Comparison of ENCODE assay signal across 28 cellular contexts in the genomic region with DNA sequence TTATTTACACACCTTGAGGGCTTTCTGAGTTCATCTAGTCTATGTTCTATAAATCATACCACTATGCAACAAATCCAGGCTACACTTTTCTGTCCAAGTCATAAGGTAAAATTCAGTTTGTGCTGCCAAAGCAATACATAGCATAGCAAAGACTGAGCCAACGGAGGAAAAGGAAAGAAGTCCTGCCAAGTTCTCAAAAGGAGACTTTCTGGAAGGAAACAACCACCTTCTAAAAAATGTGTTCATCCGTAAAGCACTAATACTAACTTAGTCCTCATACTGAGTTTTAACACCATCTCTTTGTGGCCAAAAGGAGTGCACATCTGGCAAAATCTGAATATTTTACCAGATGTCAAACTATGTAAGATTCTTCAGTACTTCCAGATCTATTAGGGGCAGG.
"Had no signal": no experiment of that assay in that cellular context is flagged by ENCODE, and none has a peak within 500 bp of the region (broad histone marks: within the 10 kb centered on the region; RNA-seq: fewer than 3 reads in every experiment).

No MANE protein-coding gene starts in this region.

- H3K4me3 Mint-ChIP-seq: activated CD4-positive, alpha-beta T cell treated with anti-CD3 and anti-CD28 coated beads, Interleukin-2, amount 10 ng/mL, durations not matched to agents 24 days and 14 days; activated CD8-positive, alpha-beta T cell treated with anti-CD3 and anti-CD28 coated beads, Interleukin-2, amount 10 ng/mL, durations not matched to agents 7 days and 5 days; activated naive CD4-positive, alpha-beta T cell treated with anti-CD3 and anti-CD28 coated beads for 36 hours; activated T-cell treated with anti-CD3 and anti-CD28 coated beads, Interleukin-2, amount 50 U/mL, for 4 hours; activated T-helper 1 cell treated with anti-CD3 and anti-CD28 coated beads, Interleukin-12 subunit alpha, Interleukin-12 subunit beta, Interleukin-2, Interleukin-4 antibody, amounts not matched to agents 30 ng/mL and 10 ng/mL and 1 ng/mL, durations not matched to agents 14 hours and 24 hours and 36 hours; T-helper 1 cell treated with Interleukin-12 subunit alpha and Interleukin-12 subunit beta and Interleukin-4 antibody, amounts not matched to agents 30 μg/mL and 1 μg/mL, for 36 hours; T-helper 2 cell treated with Interferon-gamma antibody and Interleukin-4, amounts not matched to agents 5 μg/mL and 100 μg/mL, for 36 hours had no signal

- H3K4me1 ChIP-seq: adrenal gland, breast epithelium had no signal

- H3K4me2 ChIP-seq: KMS-11, SK-N-SH had no signal

- FAIRE-seq: TTC549 had no signal

- H3K27ac Mint-ChIP-seq: activated CD4-positive, alpha-beta T cell treated with anti-CD3 and anti-CD28 coated beads, Interleukin-2, amount 10 ng/mL, durations not matched to agents 24 days and 14 days; activated CD8-positive, alpha-beta T cell treated with anti-CD3 and anti-CD28 coated beads, Interleukin-2, amount 10 ng/mL, durations not matched to agents 7 days and 5 days; activated naive CD4-positive, alpha-beta T cell treated with anti-CD3 and anti-CD28 coated beads for 36 hours; activated naive CD4-positive, alpha-beta T cell treated with anti-CD3 and anti-CD28 coated beads, Interleukin-2, amount 50 U/mL, for 72 hours; activated T-helper 1 cell treated with anti-CD3 and anti-CD28 coated beads, Interleukin-12 subunit alpha, Interleukin-12 subunit beta, Interleukin-2, Interleukin-4 antibody, amounts not matched to agents 30 ng/mL and 10 ng/mL and 1 ng/mL, durations not matched to agents 14 hours and 24 hours and 36 hours; T-helper 1 cell treated with Interleukin-12 subunit alpha and Interleukin-12 subunit beta and Interleukin-4 antibody, amounts not matched to agents 30 μg/mL and 1 μg/mL, for 36 hours; T-helper 2 cell treated with Interferon-gamma antibody and Interleukin-4, amounts not matched to agents 5 μg/mL and 100 μg/mL, for 36 hours had no signal

- H3K4me3 ChIP-seq: adrenal gland, breast epithelium, SJSA1 had no signal

- H3K36me3 Mint-ChIP-seq: activated naive CD4-positive, alpha-beta T cell treated with anti-CD3 and anti-CD28 coated beads, Interleukin-2, amount 50 U/mL, for 72 hours had no signal

- H3K9me3 Mint-ChIP-seq: activated CD4-positive, alpha-beta T cell treated with anti-CD3 and anti-CD28 coated beads, Interleukin-2, amount 10 ng/mL, durations not matched to agents 24 days and 14 days; activated naive CD4-positive, alpha-beta T cell treated with anti-CD3 and anti-CD28 coated beads for 36 hours; activated naive CD4-positive, alpha-beta T cell treated with anti-CD3 and anti-CD28 coated beads, Interleukin-2, amount 50 U/mL, for 72 hours; activated T-cell treated with anti-CD3 and anti-CD28 coated beads, Interleukin-2, amount 50 U/mL, for 4 hours; activated T-helper 1 cell treated with anti-CD3 and anti-CD28 coated beads, Interleukin-12 subunit alpha, Interleukin-12 subunit beta, Interleukin-2, Interleukin-4 antibody, amounts not matched to agents 30 ng/mL and 10 ng/mL and 1 ng/mL, durations not matched to agents 14 hours and 24 hours and 36 hours; T-helper 1 cell treated with Interleukin-12 subunit alpha and Interleukin-12 subunit beta and Interleukin-4 antibody, amounts not matched to agents 30 μg/mL and 1 μg/mL, for 36 hours; T-helper 2 cell treated with Interferon-gamma antibody and Interleukin-4, amounts not matched to agents 5 μg/mL and 100 μg/mL, for 36 hours had no signal

- H3K36me3 ChIP-seq: adrenal gland, breast epithelium had no signal

- H3K4me1 Mint-ChIP-seq: activated CD4-positive, alpha-beta T cell treated with anti-CD3 and anti-CD28 coated beads, Interleukin-2, amount 10 ng/mL, durations not matched to agents 24 days and 14 days had no signal

- H3K27me3 ChIP-seq: adrenal gland, breast epithelium, SJSA1 had no signal

- H3K27ac ChIP-seq: adrenal gland, KMS-11, SJSA1 had no signal

- H3K9me3 ChIP-seq: adrenal gland, breast epithelium, SJSA1, SK-N-SH had no signal

- H3K9ac ChIP-seq: KMS-11, SK-N-SH had no signal

- DNase-seq: activated CD4-positive, alpha-beta T cell treated with anti-CD3 and anti-CD28 coated beads, Interleukin-2, amount 10 ng/mL, durations not matched to agents 24 days and 14 days; activated CD4-positive, alpha-beta T cell treated with anti-CD3 and anti-CD28 coated beads, Interleukin-2, amount 50 U/mL, for 4 hours; activated CD8-positive, alpha-beta T cell treated with anti-CD3 and anti-CD28 coated beads, Interleukin-2, amount 10 ng/mL, durations not matched to agents 7 days and 5 days; activated gamma-delta T cell treated with Interleukin-2 at 50 U/mL for 16 hours; activated naive CD4-positive, alpha-beta T cell treated with anti-CD3 and anti-CD28 coated beads for 36 hours; activated T-cell treated with anti-CD3 and anti-CD28 coated beads for 4 hours; activated T-cell treated with anti-CD3 and anti-CD28 coated beads, Interleukin-2, amount 50 U/mL, for 4 hours; adrenal gland; MM.1S; MV-4-11; NCI-H1092 treated with DMSO at 0.1 percent for 48 hours; NCI-H1417; NCI-H1930; NCI-H2081 treated with DMSO at 0.1 percent for 48 hours; NCI-H226; NCI-H446 treated with DMSO at 0.1 percent for 48 hours; NCI-H524 treated with DMSO at 0.1 percent for 48 hours; RPMI8226; SHP77 treated with DMSO at 0.1 percent for 48 hours; SK-N-SH had no signal
